9 cellular contexts compared by ENCODE assay signal in the genomic region with DNA sequence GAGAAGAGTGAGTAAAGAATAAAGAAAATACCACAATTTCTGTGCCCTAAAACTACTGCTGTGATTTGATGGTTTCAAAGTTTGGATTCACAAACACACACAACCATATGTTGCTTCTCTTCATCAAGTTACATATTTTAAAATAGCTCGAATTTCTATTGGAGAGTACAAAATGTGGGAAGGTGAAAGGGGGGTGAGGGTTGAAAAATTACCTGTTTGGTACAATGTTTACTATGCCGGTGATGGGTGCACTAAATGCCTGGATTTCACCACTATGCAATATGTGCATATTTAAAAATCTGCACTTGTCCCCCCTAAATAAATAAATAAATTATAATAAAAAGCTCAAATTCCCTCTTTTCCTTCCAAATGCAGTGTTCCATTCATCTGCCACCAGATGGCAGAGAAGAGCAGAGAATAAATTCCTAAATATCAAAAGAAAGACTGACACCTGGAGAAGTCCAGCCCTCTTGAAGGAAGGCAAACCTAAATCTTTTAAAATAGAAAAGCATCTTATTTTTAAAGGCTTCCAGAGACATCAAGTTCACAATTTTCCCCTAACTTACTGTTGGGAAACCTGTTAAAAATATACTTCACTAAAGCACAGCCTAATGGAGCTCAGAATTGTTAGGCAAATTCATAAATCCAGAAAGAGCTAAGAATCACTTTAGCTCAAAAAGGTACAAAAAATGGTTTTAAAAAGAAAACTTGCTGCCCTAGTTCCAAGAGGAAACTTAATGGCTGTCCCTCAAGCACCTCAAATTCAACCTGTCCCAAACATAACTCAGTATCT. TPM values are rescaled to one million over a fixed set of nuclear protein-coding genes. Genes with fewer than 3 reads are reported as not detected.
DNase-seq lines count a peak whose midpoint lies in the region; ATAC-seq and TF ChIP-seq lines count a peak whose summit lies in the region.
"Had no signal": no experiment of that assay in that cellular context is flagged by ENCODE, and none has a peak within 500 bp of the region (broad histone marks: within the 10 kb centered on the region; RNA-seq: fewer than 3 reads in every experiment).

No MANE protein-coding gene starts in this region.

- DNase-seq in NCI-H1105 treated with DMSO at 0.1 percent for 48 hours (lab: John Stamatoyannopoulos, UW) (peak; percentile 0), NCI-H1105 (lab: John Stamatoyannopoulos, UW) (no peak), NB4 (ENCODE audit: low read depth) (peak; percentile 51), astrocyte of the cerebellum (ENCODE audit: low read depth) (peak; percentile 32), kidney glomerular epithelial cell (lab: John Stamatoyannopoulos, UW) (peak; percentile 31), HuH-7.5 (ENCODE audit: low spot score) (no peak), aorta (no peak)

- no peak overlapping the region for H3K4me3 ChIP-seq in NB4 (ENCODE audit: low read depth, low read length)
- H3K4me3 ChIP-seq in astrocyte of the cerebellum (ENCODE audit: low read depth, low read length), result no peak overlapping the region
- H3K4me3 ChIP-seq in aorta (ENCODE audit: low read length in 2 of 2), result no peak overlapping the region
- H3K4me3 ChIP-seq: BLaER1 treated with 17β-estradiol and CSF1 and Interleukin-3, amounts not matched to agents 10 nM and 100 nM had no signal

- H3K27ac ChIP-seq in aorta (ENCODE audit: low read depth in 1 of 2, low read length in 2 of 2), result no peak overlapping the region
- H3K27ac ChIP-seq: BLaER1 treated with 17β-estradiol and CSF1 and Interleukin-3, amounts not matched to agents 10 nM and 100 nM had no signal

- no peaks in the 10 kb centered on the region for H3K27me3 ChIP-seq in aorta (ENCODE audit: control insufficient read depth in 1 of 2, insufficient read depth in 2 of 2, low read length in 1 of 2)
- H3K27me3 ChIP-seq: BLaER1 treated with 17β-estradiol and CSF1 and Interleukin-3, amounts not matched to agents 10 nM and 100 nM had no signal

- intact Hi-C loops in aorta (cut with DNase I), result loop anchor here (1.0 to 10.0 kb wide), 4 partner anchors 43 to 356 kb away; a partner anchor contains a TSS

- TF ChIP-seq POLR2A in NB4 (IDR thresholded peaks at IDR 0.05; ENCODE audit: extremely low read depth, insufficient read length), result no peak

- peak; percentile 58 for TF ChIP-seq CTCF in NB4 (IDR thresholded peaks at IDR 0.05; ENCODE audit: low read depth, low read length)
- TF ChIP-seq CTCF in astrocyte of the cerebellum (IDR thresholded peaks at IDR 0.05; ENCODE audit: low read depth, low read length, missing control alignments), result peak; percentile 75

- in situ Hi-C loops in astrocyte of the cerebellum (cut with HindIII; ENCODE audit: low sequenced_read_pairs), result no loop called here

- no peaks in the 10 kb centered on the region for H3K4me1 ChIP-seq in aorta (ENCODE audit: control insufficient read depth in 1 of 2, insufficient read depth in 2 of 2, low read length in 2 of 2)
- H3K4me1 ChIP-seq: BLaER1 treated with 17β-estradiol and CSF1 and Interleukin-3, amounts not matched to agents 10 nM and 100 nM had no signal

- no peaks in the 10 kb centered on the region for H3K36me3 ChIP-seq in aorta (ENCODE audit: control insufficient read depth in 1 of 2, insufficient read depth in 2 of 2, low read length in 1 of 2)
- H3K36me3 ChIP-seq: BLaER1 treated with 17β-estradiol and CSF1 and Interleukin-3, amounts not matched to agents 10 nM and 100 nM had no signal

- no peak for ATAC-seq in HG03432 (IDR thresholded peaks at IDR 0.05; ENCODE audit: unreplicated experiment)
- ATAC-seq in aorta (ENCODE audit: low FRiP score), result no peak

- no peaks in the 10 kb centered on the region for H3K9me3 ChIP-seq in aorta (ENCODE audit: control insufficient read depth, low read length)
- H3K9me3 ChIP-seq: BLaER1 treated with 17β-estradiol and CSF1 and Interleukin-3, amounts not matched to agents 10 nM and 100 nM had no signal

- WGBS in aorta, 2 donors, result 39 to 41% methylated on average over 2 of the region's 2 CpGs

RNA-seq across cellular contexts. Expression of a gene that starts 24.8 kb away (rescaled TPM):
- 10 to 100 TPM; 27.0 to 31.2 TPM for total RNA-seq in aorta
- polyA plus RNA-seq in aorta, result 10 to 100 TPM; 16.5 to 24.4 TPM

RNA-seq across cellular contexts. Expression of a gene that starts 43.1 kb away (rescaled TPM):
- 10 to 100 TPM; 20.7 to 38.1 TPM for total RNA-seq in aorta
- polyA plus RNA-seq in aorta, result 1 to 10 TPM in 1 of 2 donors, under 1 TPM in 1; 0.88 to 3.2 TPM

Comparison
In these comparisons a context has a peak if more than half of its experiments do, and no peak if none do; other contexts are left out.
1. DNase-seq: peak in NCI-H1105 treated with DMSO at 0.1 percent for 48 hours (single experiment), NB4 (single experiment), astrocyte of the cerebellum (single experiment) and kidney glomerular epithelial cell (single experiment); none in NCI-H1105 (single experiment), HuH-7.5 (single experiment) and aorta (0 of 2).